In genomic region chr6:149357726-149358538, GRCh38 we compare ENCODE assay signal across 1 cellular context.
TF ChIP-seq lines count a peak whose summit lies in the region.

No MANE protein-coding gene starts in this region.

TF ChIP-seq in endothelial cell of umbilical vein, 7 proteins besides CTCF, POLR2A, EP300 and RAD21:
- TF ChIP-seq, protein P1, sequence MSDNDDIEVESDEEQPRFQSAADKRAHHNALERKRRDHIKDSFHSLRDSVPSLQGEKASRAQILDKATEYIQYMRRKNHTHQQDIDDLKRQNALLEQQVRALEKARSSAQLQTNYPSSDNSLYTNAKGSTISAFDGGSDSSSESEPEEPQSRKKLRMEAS (IDR thresholded peaks at IDR 0.05; ENCODE audit: insufficient read depth, insufficient read length): no peak
- no peak for TF ChIP-seq EZH2 (IDR thresholded peaks at IDR 0.05; ENCODE audit: borderline replicate concordance, low read depth, low read length, severe bottlenecking)
- TF ChIP-seq POLR2AphosphoS5 (IDR thresholded peaks at IDR 0.05; ENCODE audit: insufficient read depth, low read depth, low read length): no peak
- no peak for TF ChIP-seq MYC (IDR thresholded peaks at IDR 0.05; ENCODE audit: low read depth, low read length)
- TF ChIP-seq JUN (IDR thresholded peaks at IDR 0.05; ENCODE audit: borderline replicate concordance, insufficient read depth, insufficient read length, low read depth): no peak
- no peak for TF ChIP-seq GATA2 (IDR thresholded peaks at IDR 0.05; ENCODE audit: insufficient read depth, insufficient read length, low read depth, low read length)
